Comparison of ENCODE assay signal across 9 cellular contexts in the genomic region with DNA sequence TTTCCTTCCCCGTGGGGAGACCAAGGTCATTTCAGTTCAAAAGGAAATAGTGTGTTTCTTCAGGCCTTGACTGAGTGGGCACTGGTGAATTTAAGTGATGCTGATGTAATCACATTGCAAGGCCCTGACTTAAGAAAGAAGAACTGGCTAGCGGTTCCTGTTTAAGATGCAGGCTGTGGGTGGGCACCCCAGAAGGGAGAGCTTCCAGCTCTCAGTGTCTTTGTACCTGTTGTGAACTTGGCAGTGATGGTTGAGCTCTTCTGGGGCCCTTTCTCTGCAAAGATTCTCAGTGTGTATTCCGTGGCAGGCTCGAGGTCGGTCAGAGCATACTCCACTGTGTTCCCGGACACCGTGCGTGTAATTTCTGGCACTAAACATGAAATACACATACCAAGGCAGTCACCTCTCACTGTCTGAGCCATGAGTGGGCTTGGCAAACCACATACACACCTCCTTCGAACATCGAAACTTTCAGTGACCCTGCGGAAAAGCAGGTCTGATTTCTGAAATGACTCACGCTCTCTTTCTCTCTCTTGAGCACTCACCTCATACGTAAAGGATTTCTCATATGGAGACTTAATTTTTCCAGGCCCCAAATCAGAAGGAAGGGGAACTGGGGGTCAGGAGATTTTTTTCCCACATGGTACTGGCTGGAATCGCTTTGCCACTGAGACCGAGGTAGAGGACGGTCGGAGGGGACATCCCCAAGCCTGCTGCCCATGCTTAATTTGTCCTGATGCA.
DNase-seq lines count a peak whose midpoint lies in the region; ATAC-seq and TF ChIP-seq lines count a peak whose summit lies in the region.
"Had no signal": no experiment of that assay in that cellular context is flagged by ENCODE, and none has a peak within 500 bp of the region (broad histone marks: within the 10 kb centered on the region; RNA-seq: fewer than 3 reads in every experiment).

No MANE protein-coding gene starts in this region.

- H3K27me3 ChIP-seq in ACC112 (ENCODE audit: insufficient read depth, low read length) = no peaks in the 10 kb centered on the region
- H3K27me3 ChIP-seq: body of pancreas had no signal

- H3K36me3 Mint-ChIP-seq in T-helper 2 cell treated with Interferon-gamma antibody and Interleukin-4, amounts not matched to agents 5 μg/mL and 100 μg/mL, for 36 hours (ENCODE audit: low read depth) = no peaks in the 10 kb centered on the region

- H3K27ac Mint-ChIP-seq in T-helper 2 cell treated with Interferon-gamma antibody and Interleukin-4, amounts not matched to agents 5 μg/mL and 100 μg/mL, for 36 hours = no peak overlapping the region

- no peaks in the 10 kb centered on the region for H3K9me3 Mint-ChIP-seq in T-helper 2 cell treated with Interferon-gamma antibody and Interleukin-4, amounts not matched to agents 5 μg/mL and 100 μg/mL, for 36 hours

- H3K79me2 ChIP-seq in ACC112 (ENCODE audit: control insufficient read depth, insufficient read depth, low read length, unreplicated experiment) = no peaks in the 10 kb centered on the region

- ATAC-seq in GM18868 (IDR thresholded peaks at IDR 0.05; ENCODE audit: unreplicated experiment) (peak; percentile 90), HG03039 (IDR thresholded peaks at IDR 0.05; ENCODE audit: unreplicated experiment) (peak; percentile 77)
- ATAC-seq: body of pancreas had no signal

- H3K27me3 Mint-ChIP-seq in T-helper 2 cell treated with Interferon-gamma antibody and Interleukin-4, amounts not matched to agents 5 μg/mL and 100 μg/mL, for 36 hours (ENCODE audit: low read depth) = peaks cover 4% of the 10 kb centered on the region

- H3K4me1 ChIP-seq in ACC112 (ENCODE audit: control insufficient read depth, insufficient read depth, low read length, unreplicated experiment) = peaks cover 14% of the 10 kb centered on the region
- H3K4me1 ChIP-seq: body of pancreas had no signal

- H3K4me3 ChIP-seq in ACC112 (ENCODE audit: low read depth, low read length) (no peak overlapping the region), fibroblast of the aortic adventitia (ENCODE audit: low read depth, low read length) (no peak overlapping the region)
- H3K4me3 ChIP-seq: body of pancreas had no signal

- H3K4me3 Mint-ChIP-seq in T-helper 2 cell treated with Interferon-gamma antibody and Interleukin-4, amounts not matched to agents 5 μg/mL and 100 μg/mL, for 36 hours = peak overlapping the region; percentile 68

- peak overlapping the region; percentile 79 for H2AFZ ChIP-seq in ACC112 (ENCODE audit: low read length, unreplicated experiment)

- no peaks in the 10 kb centered on the region for H3K36me3 ChIP-seq in ACC112 (ENCODE audit: insufficient read depth, low read length)

- peak; percentile 76 for DNase-seq in T-helper 2 cell treated with Interferon-gamma antibody and Interleukin-4, amounts not matched to agents 5 μg/mL and 100 μg/mL, for 36 hours (ENCODE audit: low spot score)
- DNase-seq in fibroblast of the aortic adventitia (ENCODE audit: low read depth) (peak; percentile 93), NCI-H1105 treated with DMSO at 0.1 percent for 48 hours (lab: John Stamatoyannopoulos, UW) (no peak), COLO668 (lab: John Stamatoyannopoulos, UW; ENCODE audit: unreplicated experiment) (no peak)
- peak; percentile 75 for DNase-seq in stimulated activated CD8-positive, alpha-beta memory T cell treated with anti-CD3 and anti-CD28 coated beads, Interleukin-4, amount 100 ng/mL, for 48 hours

- no peak for TF ChIP-seq CTCF in fibroblast of the aortic adventitia (IDR thresholded peaks at IDR 0.05; ENCODE audit: insufficient read depth, low read length)

- peaks cover 20% of the 10 kb centered on the region for H3K4me1 Mint-ChIP-seq in T-helper 2 cell treated with Interferon-gamma antibody and Interleukin-4, amounts not matched to agents 5 μg/mL and 100 μg/mL, for 36 hours (ENCODE audit: low read depth)

- H3K27ac ChIP-seq in ACC112 (ENCODE audit: low read depth, low read length) = peak overlapping the region; percentile 61
- H3K27ac ChIP-seq: body of pancreas had no signal

Comparison
In these comparisons a context has a peak if more than half of its experiments do, and no peak if none do; other contexts are left out.
1. DNase-seq: peak in T-helper 2 cell treated with Interferon-gamma antibody and Interleukin-4, amounts not matched to agents 5 μg/mL and 100 μg/mL, for 36 hours (single experiment), fibroblast of the aortic adventitia (single experiment) and stimulated activated CD8-positive, alpha-beta memory T cell treated with anti-CD3 and anti-CD28 coated beads, Interleukin-4, amount 100 ng/mL, for 48 hours (single experiment); none in NCI-H1105 treated with DMSO at 0.1 percent for 48 hours (single experiment) and COLO668 (single experiment).